In the genomic region with DNA sequence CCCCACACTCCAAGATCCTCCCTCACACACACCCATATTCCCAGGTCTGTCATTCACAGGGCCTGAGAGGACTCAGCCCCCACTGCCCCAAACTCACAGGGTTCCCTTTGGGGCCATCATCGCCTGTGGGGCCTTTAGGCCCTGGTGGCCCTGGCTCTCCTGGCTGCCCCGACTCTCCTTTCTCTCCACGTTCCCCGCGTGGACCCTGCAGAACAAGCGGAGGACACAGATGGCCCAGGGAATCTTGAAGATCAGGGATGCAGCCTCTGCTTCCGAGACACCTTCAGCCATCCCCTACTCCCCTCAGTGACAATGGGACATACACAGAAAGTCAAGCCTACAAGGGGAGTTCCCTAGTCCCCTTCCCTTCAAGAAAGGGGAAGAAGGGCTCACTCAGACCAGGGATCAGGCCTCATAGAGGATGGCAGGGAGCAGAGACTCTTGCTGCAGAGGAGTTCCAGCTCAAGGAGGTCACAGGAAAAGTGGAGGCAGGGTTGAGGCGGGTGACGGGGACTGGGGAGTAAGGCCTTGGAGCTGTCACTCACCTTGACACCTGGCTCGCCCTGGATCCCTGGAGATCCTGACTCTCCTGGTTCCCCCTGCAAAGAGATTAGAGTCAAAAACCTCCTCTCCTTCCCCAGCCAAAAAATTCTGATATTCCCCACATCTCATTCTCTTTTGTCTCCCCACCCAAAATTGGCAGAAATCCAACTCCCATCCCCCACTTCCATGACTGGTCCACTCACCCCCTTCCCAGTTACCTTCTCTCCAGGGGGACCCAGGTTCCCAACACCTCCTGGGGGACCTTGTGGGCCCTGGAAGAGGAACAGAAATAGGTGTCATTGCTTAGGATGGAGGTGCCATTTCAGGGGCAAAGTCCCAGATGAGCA, we compare ENCODE assay signal across 1 cellular context.
TF ChIP-seq lines count a peak whose summit lies in the region.

No MANE protein-coding gene starts in this region.

TF ChIP-seq in H1, 55 proteins besides CTCF, POLR2A, EP300 and RAD21:
- TF ChIP-seq BRCA1 (IDR thresholded peaks at IDR 0.05; ENCODE audit: low read depth, low read length), result no peak
- TF ChIP-seq CHD1 (IDR thresholded peaks at IDR 0.05; ENCODE audit: low read depth, low read length), result no peak
- TF ChIP-seq POLR2AphosphoS5 (IDR thresholded peaks at IDR 0.05; ENCODE audit: low read depth, low read length), result no peak
- no peak for TF ChIP-seq MAFK (IDR thresholded peaks at IDR 0.05; ENCODE audit: low read depth, low read length)
- no peak for TF ChIP-seq ZNF274 (IDR thresholded peaks at IDR 0.05; ENCODE audit: borderline replicate concordance, extremely low read depth, low read length)
- TF ChIP-seq YY1 (IDR thresholded peaks at IDR 0.05; ENCODE audit: low read depth, low read length), result no peak
- TF ChIP-seq PHF8 (conservative IDR thresholded peaks at IDR 0.05; ENCODE audit: low read depth, low read length), result no peak
TF ChIP-seq in H1: peak in this region for 0.
